Comparison of ENCODE assay signal across 19 cellular contexts in genomic region chr1:17377325-17377953, GRCh38. TPM values are rescaled to one million over a fixed set of nuclear protein-coding genes. Genes with fewer than 3 reads are reported as not detected.
DNase-seq lines count a peak whose midpoint lies in the region; ATAC-seq and TF ChIP-seq lines count a peak whose summit lies in the region.
"Had no signal": no experiment of that assay in that cellular context is flagged by ENCODE, and none has a peak within 500 bp of the region (broad histone marks: within the 10 kb centered on the region; RNA-seq: fewer than 3 reads in every experiment).

No MANE protein-coding gene starts in this region.

- no peaks in the 10 kb centered on the region for H3K9me3 ChIP-seq in MG63
- H3K9me3 ChIP-seq: upper lobe of left lung had no signal

- no peak for TF ChIP-seq CTCF in brain microvascular endothelial cell (IDR thresholded peaks at IDR 0.05; ENCODE audit: low read depth, low read length, missing control alignments)

- ATAC-seq in GM21515 (IDR thresholded peaks at IDR 0.05; ENCODE audit: unreplicated experiment): no peak
- ATAC-seq: activated T-cell treated with anti-CD3 and anti-CD28 coated beads, Interleukin-2, amount 50 U/mL, for 72 hours; stimulated activated memory B cell treated with anti-CD40 and anti-IgM and Interleukin-4, amounts not matched to agents 10 μg/mL and 1 μg/mL and 100 μg/mL, for 72 hours had no signal

- no peaks in the 10 kb centered on the region for H3K36me3 ChIP-seq in MG63
- H3K36me3 ChIP-seq in brain microvascular endothelial cell (replicated peaks): no peaks in the 10 kb centered on the region
- H3K36me3 ChIP-seq: upper lobe of left lung had no signal

- peak; percentile 33 for DNase-seq in DMS153 treated with DMSO at 0.1 percent for 48 hours (lab: John Stamatoyannopoulos, UW; ENCODE audit: unreplicated experiment)
- peak; percentile 69 for DNase-seq in NCI-H1105 (lab: John Stamatoyannopoulos, UW)
- peak; percentile 84 for DNase-seq in NCI-H748 treated with DMSO at 0.1 percent for 48 hours (lab: John Stamatoyannopoulos, UW)
- DNase-seq in iPS-NIHi7 (ENCODE audit: extremely low spot score): peak; percentile 85
- DNase-seq in MG63: no peak
- no peak for DNase-seq in AG08395 (ENCODE audit: low spot score)
- DNase-seq in brain microvascular endothelial cell: no peak
- DNase-seq: activated CD4-positive, alpha-beta memory T cell treated with anti-CD3 and anti-CD28 coated beads, Interleukin-2, amount 10 ng/mL, durations not matched to agents 7 days and 5 days; activated T-cell treated with anti-CD3 and anti-CD28 coated beads, Interleukin-2, amount 50 U/mL, for 72 hours; HFFc6; MM.1S; NCI-H226; upper lobe of left lung had no signal

- no peak overlapping the region for H3K27ac ChIP-seq in brain microvascular endothelial cell
- H3K27ac ChIP-seq: SK-N-MC, upper lobe of left lung had no signal

- no peak overlapping the region for H3K4me3 ChIP-seq in MG63
- H3K4me3 ChIP-seq in brain microvascular endothelial cell (ENCODE audit: low read depth, low read length): no peak overlapping the region
- H3K4me3 ChIP-seq: SK-N-MC, upper lobe of left lung had no signal

- H3K27me3 ChIP-seq in MG63 (no peaks in the 10 kb centered on the region; the same call in 1 of the 2 replicates), brain microvascular endothelial cell (replicated peaks) (peaks cover 9% of the 10 kb centered on the region)
- H3K27me3 ChIP-seq: upper lobe of left lung had no signal

- in situ Hi-C loops in brain microvascular endothelial cell (cut with HindIII; ENCODE audit: low pct_ligation_motif_present, low sequenced_read_pairs): no loop called here

RNA-seq across cellular contexts. Expression of gene PADI6, which starts 5.4 kb away (rescaled TPM):
- not detected in 2 replicates for total RNA-seq in MG63 (2014; rRNA removed; shearing (Covaris generic); ENCODE audit: low replicate concordance)
- total RNA-seq: activated T-cell treated with anti-CD3 and anti-CD28 coated beads, Interleukin-2, amount 50 U/mL, for 72 hours; frontal cortex; HFFc6; OCI-LY7; skeletal muscle tissue; upper lobe of left lung had no signal

Comparison
In these comparisons a context has a peak if more than half of its experiments do, and no peak if none do; other contexts are left out.
1. DNase-seq: peak in DMS153 treated with DMSO at 0.1 percent for 48 hours (single experiment), NCI-H1105 (single experiment), NCI-H748 treated with DMSO at 0.1 percent for 48 hours (single experiment) and iPS-NIHi7 (single experiment); none in MG63 (single experiment), AG08395 (single experiment) and brain microvascular endothelial cell (single experiment).